In the genomic region with DNA sequence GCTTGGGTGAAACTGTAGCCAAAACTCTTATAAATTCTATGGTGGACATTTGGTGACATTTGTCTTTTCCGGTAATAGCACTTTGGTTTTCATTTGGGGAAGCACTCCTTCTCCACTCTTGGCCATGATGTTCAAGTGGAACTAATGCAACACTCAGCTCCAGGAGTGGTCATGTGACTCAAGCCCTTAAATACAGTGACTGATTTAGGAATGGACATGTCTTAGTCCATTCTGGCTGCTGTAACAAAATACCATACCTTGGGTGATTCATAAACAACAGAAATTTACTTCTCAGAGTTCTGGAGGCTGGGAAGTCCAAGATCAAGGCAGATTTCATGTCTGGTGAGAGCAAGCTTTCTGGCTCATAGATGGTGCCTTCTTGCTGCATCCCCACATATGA, we compare ENCODE assay signal across 20 cellular contexts. TPM values are rescaled to one million over a fixed set of nuclear protein-coding genes. Genes with fewer than 3 reads are reported as not detected.
DNase-seq lines count a peak whose midpoint lies in the region; ATAC-seq and TF ChIP-seq lines count a peak whose summit lies in the region.
"Had no signal": no experiment of that assay in that cellular context is flagged by ENCODE, and none has a peak within 500 bp of the region (broad histone marks: within the 10 kb centered on the region; RNA-seq: fewer than 3 reads in every experiment).

No MANE protein-coding gene starts in this region.

- peaks cover 36% of the 10 kb centered on the region for H3K4me1 ChIP-seq in Panc1 (ENCODE audit: control insufficient read depth, insufficient read depth, low read length)
- peaks cover 0 to 13% (median 0%) of the 10 kb centered on the region in 4 donors for H3K4me1 ChIP-seq in esophagus muscularis mucosa

- DNase-seq in activated CD8-positive, alpha-beta T cell treated with anti-CD3 and anti-CD28 coated beads, Interleukin-2, amount 10 ng/mL, durations not matched to agents 7 days and 5 days = peak; percentile 5
- no peak for DNase-seq in activated CD8-positive, alpha-beta T cell treated with anti-CD3 and anti-CD28 coated beads for 36 hours
- DNase-seq in HFFc6 = no peak
- no peak for DNase-seq in Panc1 (ENCODE audit: low read depth, low spot score)
- peak; percentile 8 for DNase-seq in esophagus muscularis mucosa (ENCODE audit: extremely low spot score)
- DNase-seq in NCI-H446 (lab: John Stamatoyannopoulos, UW) = no peak
- DNase-seq in NCI-H510A (lab: John Stamatoyannopoulos, UW) = no peak
- DNase-seq: AML-193; Caco-2; Calu3; CD4-positive, alpha-beta T cell; CD8-positive, alpha-beta T cell; DMS79 treated with DMSO at 0.1 percent for 48 hours; GDM1 had no signal

- H3K36me3 ChIP-seq in Panc1 (ENCODE audit: control insufficient read depth, insufficient read depth, low read length) = no peaks in the 10 kb centered on the region
- H3K36me3 ChIP-seq in esophagus muscularis mucosa = no peaks in the 10 kb centered on the region
- H3K36me3 ChIP-seq: BLaER1 treated with 17β-estradiol and CSF1 and Interleukin-3, amounts not matched to agents 10 nM and 100 nM had no signal

- ATAC-seq in activated CD8-positive, alpha-beta T cell treated with anti-CD3 and anti-CD28 coated beads, Interleukin-2, amount 10 ng/mL, durations not matched to agents 7 days and 5 days = no peak
- no peak for ATAC-seq in activated CD8-positive, alpha-beta T cell treated with anti-CD3 and anti-CD28 coated beads for 36 hours
- no peak for ATAC-seq in Panc1
- ATAC-seq: A549; CD8-positive, alpha-beta T cell; GM12878 had no signal

- H3K4me1 Mint-ChIP-seq in activated CD8-positive, alpha-beta T cell treated with anti-CD3 and anti-CD28 coated beads, Interleukin-2, amount 10 ng/mL, durations not matched to agents 7 days and 5 days (ENCODE audit: low read depth) = peaks cover 11% of the 10 kb centered on the region
- peaks cover 5% of the 10 kb centered on the region for H3K4me1 Mint-ChIP-seq in activated CD8-positive, alpha-beta T cell treated with anti-CD3 and anti-CD28 coated beads for 36 hours (ENCODE audit: low read depth)
- peaks cover 62% of the 10 kb centered on the region for H3K4me1 Mint-ChIP-seq in HFFc6 (ENCODE audit: low read depth)

- peaks cover 25% of the 10 kb centered on the region for H3K27me3 Mint-ChIP-seq in activated CD8-positive, alpha-beta T cell treated with anti-CD3 and anti-CD28 coated beads, Interleukin-2, amount 10 ng/mL, durations not matched to agents 7 days and 5 days (ENCODE audit: low read depth)
- no peaks in the 10 kb centered on the region for H3K27me3 Mint-ChIP-seq in activated CD8-positive, alpha-beta T cell treated with anti-CD3 and anti-CD28 coated beads for 36 hours
- no peaks in the 10 kb centered on the region; the same call in 1 of the 2 replicates for H3K27me3 Mint-ChIP-seq in HFFc6 (ENCODE audit: insufficient read depth)
- H3K27me3 Mint-ChIP-seq: CD4-positive, alpha-beta T cell had no signal

- H3K9me3 Mint-ChIP-seq in activated CD8-positive, alpha-beta T cell treated with anti-CD3 and anti-CD28 coated beads, Interleukin-2, amount 10 ng/mL, durations not matched to agents 7 days and 5 days (ENCODE audit: insufficient read depth) = peaks cover 17% of the 10 kb centered on the region
- H3K9me3 Mint-ChIP-seq in activated CD8-positive, alpha-beta T cell treated with anti-CD3 and anti-CD28 coated beads for 36 hours = peaks cover 1% of the 10 kb centered on the region
- peaks cover 14% of the 10 kb centered on the region for H3K9me3 Mint-ChIP-seq in HFFc6

- POLR2A ChIA-PET in activated CD8-positive, alpha-beta T cell treated with anti-CD3 and anti-CD28 coated beads, Interleukin-2, amount 10 ng/mL, durations not matched to agents 7 days and 5 days (lab: Charles Lee) = no interaction called here
- POLR2A ChIA-PET in activated CD8-positive, alpha-beta T cell treated with anti-CD3 and anti-CD28 coated beads for 36 hours (lab: Charles Lee) = interaction anchor here (0.6 kb wide), 1 partner anchor 10 kb away, joined by 4 read pairs; the partner anchor contains the start of gene FKBP1A
- POLR2A ChIA-PET in Panc1 (lab: Charles Lee) = interaction anchor here (0.6 kb wide), 2 partner anchors 26 to 74 kb away, joined by 4 to 5 read pairs; no protein-coding TSS in a partner anchor

- in situ Hi-C loops in Panc1 (cut with HindIII; ENCODE audit: low pct_unique_long_range_greater_than_20kb, low sequenced_read_pairs) = no loop called here

- CTCF ChIA-PET in activated CD8-positive, alpha-beta T cell treated with anti-CD3 and anti-CD28 coated beads, Interleukin-2, amount 10 ng/mL, durations not matched to agents 7 days and 5 days (lab: Charles Lee) = interaction anchor here (1.1 to 1.5 kb wide), 2 partner anchors 91 to 102 kb away, joined by 3 to 5 read pairs; no protein-coding TSS in a partner anchor
- CTCF ChIA-PET in activated CD8-positive, alpha-beta T cell treated with anti-CD3 and anti-CD28 coated beads for 36 hours (lab: Charles Lee) = no interaction called here
- CTCF ChIA-PET in Panc1 (lab: Charles Lee) = no interaction called here

- H3K36me3 Mint-ChIP-seq in activated CD8-positive, alpha-beta T cell treated with anti-CD3 and anti-CD28 coated beads, Interleukin-2, amount 10 ng/mL, durations not matched to agents 7 days and 5 days (ENCODE audit: low read depth) = peaks cover 5% of the 10 kb centered on the region
- H3K36me3 Mint-ChIP-seq in activated CD8-positive, alpha-beta T cell treated with anti-CD3 and anti-CD28 coated beads for 36 hours (ENCODE audit: low read depth) = no peaks in the 10 kb centered on the region
- peaks cover 22% of the 10 kb centered on the region for H3K36me3 Mint-ChIP-seq in HFFc6 (ENCODE audit: low read depth)
- H3K36me3 Mint-ChIP-seq: CD8-positive, alpha-beta T cell had no signal

- H3K27ac ChIP-seq in Panc1 (ENCODE audit: low read length) (peak overlapping the region; percentile 84), esophagus muscularis mucosa (replicated peaks in 1 of 4) (no peak overlapping the region)
- H3K27ac ChIP-seq: 22Rv1; A549; BLaER1 treated with 17β-estradiol and CSF1 and Interleukin-3, amounts not matched to agents 10 nM and 100 nM; C4-2B had no signal

- no peak for TF ChIP-seq POLR2A in esophagus muscularis mucosa (IDR thresholded peaks at IDR 0.05; ENCODE audit: low read depth)

- no peak overlapping the region for H3K4me3 ChIP-seq in Panc1 (ENCODE audit: low read depth in 2 of 2, low read length in 2 of 2)
- H3K4me3 ChIP-seq in esophagus muscularis mucosa = no peak overlapping the region
- H3K4me3 ChIP-seq: A549; BLaER1 treated with 17β-estradiol and CSF1 and Interleukin-3, amounts not matched to agents 10 nM and 100 nM; GM12878 had no signal

- H3K4me3 Mint-ChIP-seq in activated CD8-positive, alpha-beta T cell treated with anti-CD3 and anti-CD28 coated beads, Interleukin-2, amount 10 ng/mL, durations not matched to agents 7 days and 5 days = no peak overlapping the region
- no peak overlapping the region for H3K4me3 Mint-ChIP-seq in activated CD8-positive, alpha-beta T cell treated with anti-CD3 and anti-CD28 coated beads for 36 hours
- no peak overlapping the region for H3K4me3 Mint-ChIP-seq in HFFc6
- H3K4me3 Mint-ChIP-seq: B cell; CD4-positive, alpha-beta T cell; CD8-positive, alpha-beta T cell had no signal

- intact Hi-C loops in activated CD8-positive, alpha-beta T cell treated with anti-CD3 and anti-CD28 coated beads for 36 hours (cut with micrococcal nuclease) = no loop called here
- intact Hi-C loops in Panc1 (cut with micrococcal nuclease; ENCODE audit: unreplicated experiment) = no loop called here
- intact Hi-C loops in esophagus muscularis mucosa (cut with DNase I) = no loop called here

- no peak for TF ChIP-seq EP300 in esophagus muscularis mucosa (IDR thresholded peaks at IDR 0.05)

- H3K27ac Mint-ChIP-seq in activated CD8-positive, alpha-beta T cell treated with anti-CD3 and anti-CD28 coated beads, Interleukin-2, amount 10 ng/mL, durations not matched to agents 7 days and 5 days = no peak overlapping the region
- H3K27ac Mint-ChIP-seq in activated CD8-positive, alpha-beta T cell treated with anti-CD3 and anti-CD28 coated beads for 36 hours = no peak overlapping the region
- peak overlapping the region; percentile 38; the same call in 1 of the 2 replicates for H3K27ac Mint-ChIP-seq in HFFc6
- H3K27ac Mint-ChIP-seq: B cell; CD4-positive, alpha-beta T cell; CD8-positive, alpha-beta T cell had no signal

- no peaks in the 10 kb centered on the region for H3K27me3 ChIP-seq in Panc1 (ENCODE audit: control insufficient read depth, insufficient read depth, low read length)
- H3K27me3 ChIP-seq in esophagus muscularis mucosa = peaks cover 0 to 20% (median 0%) of the 10 kb centered on the region in 4 donors
- H3K27me3 ChIP-seq: BLaER1 treated with 17β-estradiol and CSF1 and Interleukin-3, amounts not matched to agents 10 nM and 100 nM had no signal

- no peak for TF ChIP-seq CTCF in activated CD8-positive, alpha-beta T cell treated with anti-CD3 and anti-CD28 coated beads for 36 hours (IDR thresholded peaks at IDR 0.05)
- TF ChIP-seq CTCF in HFFc6 (IDR thresholded peaks at IDR 0.05) = no peak
- TF ChIP-seq CTCF in Panc1 (IDR thresholded peaks at IDR 0.05) = no peak
- TF ChIP-seq CTCF in esophagus muscularis mucosa (IDR thresholded peaks at IDR 0.05) = no peak

- BruUV-seq in Panc1 (replicated peaks; lab: Mats Ljungman, UMichigan) = no TSS peak

- WGBS in esophagus muscularis mucosa = 91% methylated on average over 1 of the region's 1 CpG

- H3K9me3 ChIP-seq in Panc1 (ENCODE audit: control insufficient read depth, insufficient read depth, low read depth, low read length) (peaks cover 13% of the 10 kb centered on the region; the same call in 1 of the 2 replicates), esophagus muscularis mucosa (no peaks in the 10 kb centered on the region)

RNA-seq across cellular contexts. Expression of gene FKBP1A, which starts 10.8 kb away (rescaled TPM):
- total RNA-seq in activated CD8-positive, alpha-beta T cell treated with anti-CD3 and anti-CD28 coated beads, Interleukin-2, amount 10 ng/mL, durations not matched to agents 7 days and 5 days = 100 to 1,000 TPM; 288 to 291 TPM
- total RNA-seq in activated CD8-positive, alpha-beta T cell treated with anti-CD3 and anti-CD28 coated beads for 36 hours = 100 to 1,000 TPM; 259 to 282 TPM
- 100 to 1,000 TPM; 437 to 543 (median 491) TPM for total RNA-seq in HFFc6 (2021; fragmentation: NEBNext Ultra II Directional; extraction: Animal tissue kit (Norgen Biotek cat#: 25700))
- total RNA-seq in Panc1 (2021; ENCODE audit: unreplicated experiment) (695 TPM), esophagus muscularis mucosa (10 to 100 TPM; 84.3 to 99.2 (median 89.8) TPM)
- 830 TPM for polyA plus RNA-seq in Panc1 (2012; ENCODE audit: insufficient read length)

Comparison
In these comparisons a context has a peak if more than half of its experiments do, and no peak if none do; other contexts are left out.
1. DNase-seq: peak in activated CD8-positive, alpha-beta T cell treated with anti-CD3 and anti-CD28 coated beads, Interleukin-2, amount 10 ng/mL, durations not matched to agents 7 days and 5 days (single experiment) and esophagus muscularis mucosa (single experiment); none in activated CD8-positive, alpha-beta T cell treated with anti-CD3 and anti-CD28 coated beads for 36 hours (single experiment), HFFc6 (single experiment), Panc1 (single experiment), NCI-H446 (0 of 2) and NCI-H510A (single experiment).